In genomic region chr1:16498573-16499359, GRCh38 we compare ENCODE assay signal across 8 cellular contexts. TPM values are rescaled to one million over a fixed set of nuclear protein-coding genes. Genes with fewer than 3 reads are reported as not detected.
DNase-seq lines count a peak whose midpoint lies in the region; ATAC-seq and TF ChIP-seq lines count a peak whose summit lies in the region.

No MANE protein-coding gene starts in this region.

- no peak overlapping the region for H3K9ac ChIP-seq in muscle layer of colon (ENCODE audit: low read length)

- peak; percentile 85 for ATAC-seq in GM21529 (IDR thresholded peaks at IDR 0.05; ENCODE audit: unreplicated experiment)

- H3K4me1 ChIP-seq in esophagus (ENCODE audit: control insufficient read depth in 2 of 2, insufficient read depth in 2 of 2, low read length in 1 of 2) (peaks cover 0 to 5% of the 10 kb centered on the region in 2 donors), muscle layer of colon (ENCODE audit: insufficient read depth, low read length) (peaks cover 2% of the 10 kb centered on the region)

- TF ChIP-seq RAD21 in Ishikawa (IDR thresholded peaks at IDR 0.05; ENCODE audit: low read depth), result no peak

- H3K36me3 ChIP-seq in esophagus (ENCODE audit: control insufficient read depth in 2 of 2, insufficient read depth in 2 of 2, low read length in 1 of 2) (no peaks in the 10 kb centered on the region), muscle layer of colon (ENCODE audit: insufficient read depth, low read length) (no peaks in the 10 kb centered on the region)

- TF ChIP-seq EP300 in Ishikawa (IDR thresholded peaks at IDR 0.05; ENCODE audit: borderline replicate concordance), result no peak

- peak overlapping the region; percentile 48 to 75 for H3K27ac ChIP-seq in esophagus (ENCODE audit: low read depth in 2 of 2, low read length in 1 of 2)
- H3K27ac ChIP-seq in muscle layer of colon (ENCODE audit: low read depth, low read length), result peak overlapping the region; percentile 42

- H3K27me3 ChIP-seq in esophagus (ENCODE audit: control insufficient read depth in 1 of 2, insufficient read depth in 2 of 2, low read length in 2 of 2) (no peaks in the 10 kb centered on the region), muscle layer of colon (ENCODE audit: control insufficient read depth in 1 of 2, insufficient read depth in 2 of 2, low read length in 2 of 2) (no peaks in the 10 kb centered on the region)

- DNase-seq in DMS 273 (lab: John Stamatoyannopoulos, UW; ENCODE audit: unreplicated experiment) (peak; percentile 96), OCI-M1 (lab: John Stamatoyannopoulos, UW) (peak; percentile 84), activated T-cell treated with anti-CD3 and anti-CD28 coated beads for 48 hours (ENCODE audit: low read depth) (peak; percentile 84)
- DNase-seq in stimulated activated CD8-positive, alpha-beta memory T cell treated with anti-CD3 and anti-CD28 coated beads, Interleukin-4, amount 100 ng/mL, for 48 hours, result peak; percentile 91

- H3K4me3 ChIP-seq in esophagus (ENCODE audit: low read depth in 1 of 2, low read length in 2 of 2), result peak overlapping the region; percentile 70 to 89
- peak overlapping the region; percentile 80 to 95 for H3K4me3 ChIP-seq in muscle layer of colon (ENCODE audit: low read depth in 1 of 2, low read length in 2 of 2)

- H3K9me3 ChIP-seq in esophagus (ENCODE audit: control insufficient read depth in 2 of 2, insufficient read depth in 1 of 2, low read depth in 1 of 2, low read length in 1 of 2), result no peaks in the 10 kb centered on the region
- H3K9me3 ChIP-seq in muscle layer of colon (ENCODE audit: low read length), result no peaks in the 10 kb centered on the region

- WGBS in esophagus, 2 donors, result 0 to 1% methylated on average over 74 to 98 of the region's 98 CpGs

TF ChIP-seq in Ishikawa, 13 proteins besides CTCF, POLR2A, EP300 and RAD21:
- TF ChIP-seq TEAD4 (IDR thresholded peaks at IDR 0.05) (no peak), CREB1 (IDR thresholded peaks at IDR 0.05; ENCODE audit: low read depth) (no peak), MAX (IDR thresholded peaks at IDR 0.05) (peak; percentile 7; the same call in 1 of the 2 replicates)

RNA-seq across cellular contexts. Expression of gene RNU1-1, which starts 15.3 kb away (rescaled TPM):
- not detected for polyA plus RNA-seq in esophagus

RNA-seq across cellular contexts. Expression of gene NECAP2, which starts 58.2 kb away (rescaled TPM):
- polyA plus RNA-seq in esophagus, result 10 to 100 TPM; 26.3 to 32.5 TPM

Comparison
In these comparisons a context has a peak if more than half of its experiments do, and no peak if none do; other contexts are left out.
1. Peak in every context shown above with its lines: DNase-seq, ATAC-seq, H3K4me3 ChIP-seq and H3K27ac ChIP-seq.